ENCODE assay signal across 1 cellular context in the genomic region with DNA sequence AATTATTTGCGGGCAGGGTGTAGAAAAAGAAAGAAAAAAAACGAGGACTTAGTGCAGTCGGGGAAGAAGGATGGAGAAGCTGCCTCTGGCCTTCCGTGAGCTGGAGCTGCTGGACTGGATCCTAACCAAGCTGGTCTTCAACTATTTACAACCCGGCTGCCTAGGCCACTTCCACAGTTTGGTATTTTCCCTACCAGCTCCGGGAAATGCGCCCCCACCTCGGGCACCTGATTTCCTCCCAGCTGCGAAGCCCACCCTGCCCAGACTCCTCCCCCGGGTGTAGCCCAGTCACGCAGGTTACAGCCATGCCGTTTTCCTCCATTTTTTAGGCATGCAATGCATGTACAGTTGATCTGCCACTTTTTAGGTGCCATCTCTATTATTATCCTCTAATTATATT.
TF ChIP-seq lines count a peak whose summit lies in the region.

No MANE protein-coding gene starts in this region.

TF ChIP-seq in SK-N-SH treated with all-trans-retinoic acid at 6 μM for 48 hours, 23 proteins besides CTCF, POLR2A, EP300 and RAD21 (continued from another document):
- TF ChIP-seq, protein P1, sequence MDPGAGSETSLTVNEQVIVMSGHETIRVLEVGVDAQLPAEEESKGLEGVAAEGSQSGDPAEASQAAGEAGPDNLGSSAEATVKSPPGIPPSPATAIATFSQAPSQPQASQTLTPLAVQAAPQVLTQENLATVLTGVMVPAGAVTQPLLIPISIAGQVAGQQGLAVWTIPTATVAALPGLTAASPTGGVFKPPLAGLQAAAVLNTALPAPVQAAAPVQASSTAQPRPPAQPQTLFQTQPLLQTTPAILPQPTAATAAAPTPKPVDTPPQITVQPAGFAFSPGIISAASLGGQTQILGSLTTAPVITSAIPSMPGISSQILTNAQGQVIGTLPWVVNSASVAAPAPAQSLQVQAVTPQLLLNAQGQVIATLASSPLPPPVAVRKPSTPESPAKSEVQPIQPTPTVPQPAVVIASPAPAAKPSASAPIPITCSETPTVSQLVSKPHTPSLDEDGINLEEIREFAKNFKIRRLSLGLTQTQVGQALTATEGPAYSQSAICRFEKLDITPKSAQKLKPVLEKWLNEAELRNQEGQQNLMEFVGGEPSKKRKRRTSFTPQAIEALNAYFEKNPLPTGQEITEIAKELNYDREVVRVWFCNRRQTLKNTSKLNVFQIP (CRISPR knock-in tag; IDR thresholded peaks at IDR 0.05; ENCODE audit: borderline replicate concordance, low read depth) = no peak
- TF ChIP-seq TCF4 (CRISPR knock-in tag; IDR thresholded peaks at IDR 0.05; ENCODE audit: borderline replicate concordance) (no peak), OSR1 (CRISPR knock-in tag; IDR thresholded peaks at IDR 0.05) (no peak), TSHZ2 (CRISPR knock-in tag; IDR thresholded peaks at IDR 0.05) (no peak), ZNF8 (CRISPR knock-in tag; IDR thresholded peaks at IDR 0.05) (no peak), RARB (CRISPR knock-in tag; IDR thresholded peaks at IDR 0.05) (no peak), ZNF70 (CRISPR knock-in tag; IDR thresholded peaks at IDR 0.05) (no peak)
